8 cellular contexts compared by ENCODE assay signal in genomic region chr16:23595951-23596720, GRCh38. TPM values are rescaled to one million over a fixed set of nuclear protein-coding genes. Genes with fewer than 3 reads are reported as not detected.
DNase-seq lines count a peak whose midpoint lies in the region; ATAC-seq and TF ChIP-seq lines count a peak whose summit lies in the region.

Gene NDUFAB1, minus strand, starts transcription at chr16:23596316. Its CDS starts 26 bp downstream, at chr16:23596290.

- H3K9me3 ChIP-seq in MM.1S (replicated peaks; ENCODE audit: insufficient read depth, low read length) (no peaks in the 10 kb centered on the region), SJSA1 (replicated peaks) (no peaks in the 10 kb centered on the region), gastroesophageal sphincter (no peaks in the 10 kb centered on the region)

- peak within 1 kb of the TSS; percentile 95 for H2AFZ ChIP-seq in MM.1S (ENCODE audit: low read length)

- H3K4me3 ChIP-seq in MM.1S (ENCODE audit: low read length) (peak within 1 kb of the TSS; percentile 98), SJSA1 (peak within 1 kb of the TSS; percentile 80), gastroesophageal sphincter (peak within 1 kb of the TSS; percentile 85 to 99)

- H3K27me3 ChIP-seq in MM.1S (replicated peaks; ENCODE audit: insufficient read depth, low read length), result no peaks in the 10 kb centered on the region
- H3K27me3 ChIP-seq in SJSA1 (replicated peaks), result no peaks in the 10 kb centered on the region
- H3K27me3 ChIP-seq in gastroesophageal sphincter, result no peaks in the 10 kb centered on the region

- peak; percentile 99 for ATAC-seq in gastroesophageal sphincter

- peak; percentile 91 for TF ChIP-seq CTCF in MM.1S (IDR thresholded peaks at IDR 0.05; ENCODE audit: low read length)
- peak; percentile 97 to 100 (median 98) for TF ChIP-seq CTCF in gastroesophageal sphincter (IDR thresholded peaks at IDR 0.05)

- peak within 1 kb of the TSS; percentile 91 for H3K9ac ChIP-seq in MM.1S (ENCODE audit: low read length)

- peaks cover 48% of the 10 kb centered on the region for H3K79me2 ChIP-seq in MM.1S (ENCODE audit: low read length)

- H3K27ac ChIP-seq in MM.1S (ENCODE audit: low read length) (peak within 1 kb of the TSS; percentile 52; the same call in 1 of the 2 replicates), SJSA1 (peak within 1 kb of the TSS; percentile 54), gastroesophageal sphincter (peak within 1 kb of the TSS; percentile 51 to 88 (median 85)), substantia nigra (ENCODE audit: low read depth, low read length, poor library complexity, severe bottlenecking) (peak within 1 kb of the TSS; percentile 68)

- DNase-seq in GM04504 (ENCODE audit: low read depth) (peak; percentile 65), HCEC 1CT (peak; percentile 86), MM.1S (peak; percentile 93), SJSA1 (ENCODE audit: low read depth in 1 of 2, low spot score in 2 of 2) (peak; percentile 82 to 87), non-pigmented ciliary epithelial cell (ENCODE audit: low read depth) (peak; percentile 30), substantia nigra (lab: John Stamatoyannopoulos, UW) (peak; percentile 26 to 94 (median 82))
- DNase-seq in activated naive CD4-positive, alpha-beta T cell treated with Interleukin-2 at 50 U/mL for 16 hours, result peak; percentile 93

- peak within 1 kb of the TSS; percentile 98 for H3K4me2 ChIP-seq in MM.1S (ENCODE audit: low read depth, low read length)

- no peak for TF ChIP-seq EP300 in gastroesophageal sphincter (IDR thresholded peaks at IDR 0.05)

- TF ChIP-seq POLR2A in gastroesophageal sphincter (IDR thresholded peaks at IDR 0.05), result peak in 1 of 2 donors; percentile 25

- peaks cover 16% of the 10 kb centered on the region for H3K36me3 ChIP-seq in MM.1S (replicated peaks; ENCODE audit: insufficient read depth, low read length)
- H3K36me3 ChIP-seq in SJSA1, result peaks cover 41% of the 10 kb centered on the region
- peaks cover 0 to 41% of the 10 kb centered on the region in 2 donors for H3K36me3 ChIP-seq in gastroesophageal sphincter

- 7 to 16% methylated on average over 7 to 13 of the region's 67 CpGs for WGBS in gastroesophageal sphincter (ENCODE audit: low coverage in 1 of 2), 2 donors

- no peaks in the 10 kb centered on the region for H3K9me2 ChIP-seq in MM.1S (replicated peaks; ENCODE audit: insufficient read depth, low read length)

- peaks cover 8% of the 10 kb centered on the region; the same call in 1 of the 2 replicates for H4K20me1 ChIP-seq in MM.1S (ENCODE audit: insufficient read depth, low read length)

- H3K4me1 ChIP-seq in MM.1S (ENCODE audit: low read length) (peaks cover 7% of the 10 kb centered on the region; the same call in 1 of the 2 replicates), SJSA1 (replicated peaks) (peaks cover 8% of the 10 kb centered on the region; the same call in 1 of the 2 replicates), gastroesophageal sphincter (peaks cover 4 to 43% (median 14%) of the 10 kb centered on the region in 3 donors)

- H3F3A ChIP-seq in MM.1S (ENCODE audit: insufficient read depth, low read length), result peaks cover 11% of the 10 kb centered on the region

RNA-seq across cellular contexts. Expression of gene NDUFAB1, which starts in this region (rescaled TPM):
- 140 and 184 TPM in 2 replicates for total RNA-seq in SJSA1 (2014; rRNA removed; shearing (Covaris generic))
- 100 to 1,000 TPM in 2 of 4 donors, 10 to 100 TPM in 2; 75.2 to 106 (median 92.4) TPM for total RNA-seq in gastroesophageal sphincter

Comparison
In these comparisons a context has a peak if more than half of its experiments do, and no peak if none do; other contexts are left out.
1. Peak in every context shown above with its lines: DNase-seq, ATAC-seq, H3K4me3 ChIP-seq and H3K27ac ChIP-seq.
2. DNase-seq: peak in every context shown above with its lines; median percentile 93 in MM.1S; 93 in activated naive CD4-positive, alpha-beta T cell treated with Interleukin-2 at 50 U/mL for 16 hours; 86 in HCEC 1CT; 84 in SJSA1; 82 in substantia nigra; 65 in GM04504; 30 in non-pigmented ciliary epithelial cell.